18 cellular contexts compared by ENCODE assay signal in genomic region chr17:41013606-41014005, GRCh38. TPM values are rescaled to one million over a fixed set of nuclear protein-coding genes. Genes with fewer than 3 reads are reported as not detected.
DNase-seq lines count a peak whose midpoint lies in the region; ATAC-seq and TF ChIP-seq lines count a peak whose summit lies in the region.
"Had no signal": no experiment of that assay in that cellular context is flagged by ENCODE, and none has a peak within 500 bp of the region (broad histone marks: within the 10 kb centered on the region; RNA-seq: fewer than 3 reads in every experiment).

No MANE protein-coding gene starts in this region.

- no peak for TF ChIP-seq CTCF in HFFc6 (IDR thresholded peaks at IDR 0.05)
- no peak for TF ChIP-seq CTCF in WERI-Rb-1 (IDR thresholded peaks at IDR 0.05; ENCODE audit: low read depth, low read length)

- H3K27me3 Mint-ChIP-seq in HFFc6 (ENCODE audit: insufficient read depth) = no peaks in the 10 kb centered on the region

- no peaks in the 10 kb centered on the region for H3K9me3 Mint-ChIP-seq in HFFc6
- H3K9me3 Mint-ChIP-seq: activated naive CD8-positive, alpha-beta T cell treated with anti-CD3 and anti-CD28 coated beads, Interleukin-2, amount 10 ng/mL, durations not matched to agents 7 days and 5 days; stimulated activated effector memory CD8-positive, alpha-beta T cell treated with anti-CD3 and anti-CD28 coated beads, Interleukin-12 subunit alpha, Interleukin-12 subunit beta, amount 100 ng/mL, for 72 hours; T-helper 1 cell treated with Interleukin-12 subunit alpha and Interleukin-12 subunit beta and Interleukin-4 antibody, amounts not matched to agents 30 μg/mL and 1 μg/mL, for 36 hours had no signal

- no peak for ATAC-seq in HG03135 (IDR thresholded peaks at IDR 0.05; ENCODE audit: unreplicated experiment)
- ATAC-seq: right cardiac atrium; stimulated activated effector memory CD8-positive, alpha-beta T cell treated with anti-CD3 and anti-CD28 coated beads, Interleukin-12 subunit alpha, Interleukin-12 subunit beta, amount 100 ng/mL, for 72 hours had no signal

- peaks cover 42% of the 10 kb centered on the region for H3K4me1 Mint-ChIP-seq in HFFc6 (ENCODE audit: low read depth)
- H3K4me1 Mint-ChIP-seq: activated naive CD8-positive, alpha-beta T cell treated with anti-CD3 and anti-CD28 coated beads, Interleukin-2, amount 10 ng/mL, durations not matched to agents 7 days and 5 days; stimulated activated effector memory CD8-positive, alpha-beta T cell treated with anti-CD3 and anti-CD28 coated beads, Interleukin-12 subunit alpha, Interleukin-12 subunit beta, amount 100 ng/mL, for 72 hours had no signal

- no peaks in the 10 kb centered on the region for H3K27me3 ChIP-seq in WERI-Rb-1 (ENCODE audit: insufficient read depth, low read depth, severe bottlenecking)

- no peaks in the 10 kb centered on the region for H3K36me3 Mint-ChIP-seq in HFFc6 (ENCODE audit: low read depth)
- H3K36me3 Mint-ChIP-seq: activated naive CD8-positive, alpha-beta T cell treated with anti-CD3 and anti-CD28 coated beads, Interleukin-2, amount 10 ng/mL, durations not matched to agents 7 days and 5 days; stimulated activated effector memory CD8-positive, alpha-beta T cell treated with anti-CD3 and anti-CD28 coated beads, Interleukin-12 subunit alpha, Interleukin-12 subunit beta, amount 100 ng/mL, for 72 hours had no signal

- H3K4me3 ChIP-seq in WERI-Rb-1 (ENCODE audit: low read depth, low read length) = no peak overlapping the region
- H3K4me3 ChIP-seq: coronary artery, esophagus muscularis mucosa, HAP-1 had no signal

- H3K27ac ChIP-seq in WERI-Rb-1 = peak overlapping the region; percentile 68; the same call in 1 of the 2 replicates
- H3K27ac ChIP-seq: coronary artery, esophagus muscularis mucosa had no signal

- H3K4me3 Mint-ChIP-seq in HFFc6 = peak overlapping the region; percentile 55
- H3K4me3 Mint-ChIP-seq: activated naive CD8-positive, alpha-beta T cell treated with anti-CD3 and anti-CD28 coated beads, Interleukin-2, amount 10 ng/mL, durations not matched to agents 7 days and 5 days; stimulated activated effector memory CD8-positive, alpha-beta T cell treated with anti-CD3 and anti-CD28 coated beads, Interleukin-12 subunit alpha, Interleukin-12 subunit beta, amount 100 ng/mL, for 72 hours; T-helper 1 cell treated with Interleukin-12 subunit alpha and Interleukin-12 subunit beta and Interleukin-4 antibody, amounts not matched to agents 30 μg/mL and 1 μg/mL, for 36 hours had no signal

- H3K36me3 ChIP-seq in WERI-Rb-1 = no peaks in the 10 kb centered on the region
- H3K36me3 ChIP-seq: esophagus muscularis mucosa, HAP-1 had no signal

- peak overlapping the region; percentile 64 for H3K27ac Mint-ChIP-seq in HFFc6
- H3K27ac Mint-ChIP-seq: activated naive CD8-positive, alpha-beta T cell treated with anti-CD3 and anti-CD28 coated beads, Interleukin-2, amount 10 ng/mL, durations not matched to agents 7 days and 5 days; stimulated activated effector memory CD8-positive, alpha-beta T cell treated with anti-CD3 and anti-CD28 coated beads, Interleukin-12 subunit alpha, Interleukin-12 subunit beta, amount 100 ng/mL, for 72 hours; T-helper 1 cell treated with Interleukin-12 subunit alpha and Interleukin-12 subunit beta and Interleukin-4 antibody, amounts not matched to agents 30 μg/mL and 1 μg/mL, for 36 hours had no signal

- DNase-seq in EH (ENCODE audit: low read depth) (peak; percentile 67), HFFc6 (peak; percentile 52), WERI-Rb-1 (peak; percentile 12), left kidney (ENCODE audit: low read depth, low spot score) (peak; percentile 37), UCSD-AML1 (lab: John Stamatoyannopoulos, UW; ENCODE audit: unreplicated experiment) (no peak)
- no peak for DNase-seq in stimulated activated CD4-positive, alpha-beta T cell treated with anti-CD3 and anti-CD28 coated beads, Interleukin-15, amount 100 ng/mL, for 24 hours
- DNase-seq: activated naive CD8-positive, alpha-beta T cell treated with anti-CD3 and anti-CD28 coated beads, Interleukin-2, amount 10 ng/mL, durations not matched to agents 7 days and 5 days; right cardiac atrium; stimulated activated CD4-positive, alpha-beta T cell treated with anti-CD3 and anti-CD28 coated beads, Interleukin-4, amount 100 ng/mL, for 24 hours had no signal

- no peaks in the 10 kb centered on the region for H3K9me3 ChIP-seq in WERI-Rb-1 (ENCODE audit: severe bottlenecking)
- H3K9me3 ChIP-seq: esophagus muscularis mucosa, HAP-1 had no signal

RNA-seq across cellular contexts. Expression of gene KRTAP3-1, which starts 4.7 kb away (rescaled TPM):
- 10 to 100 TPM in 1 of 6 experiments, 1 to 10 TPM in 5; 2.5 to 10.2 (median 3.3) TPM for total RNA-seq in HFFc6 (2021; fragmentation: NEBNext Ultra II Directional; extraction: Animal tissue kit (Norgen Biotek cat#: 25700))
- total RNA-seq: activated naive CD8-positive, alpha-beta T cell treated with anti-CD3 and anti-CD28 coated beads, Interleukin-2, amount 10 ng/mL, durations not matched to agents 7 days and 5 days; esophagus muscularis mucosa; lung microvascular endothelial cell; NCI-H460; right cardiac atrium; RPMI7951 had no signal

RNA-seq across cellular contexts. Expression of gene KRTAP1-5, which starts 13.4 kb away (rescaled TPM):
- 100 to 1,000 TPM in 1 of 6 experiments, 10 to 100 TPM in 5; 61.6 to 114 (median 76.8) TPM for total RNA-seq in HFFc6 (2021; fragmentation: NEBNext Ultra II Directional; extraction: Animal tissue kit (Norgen Biotek cat#: 25700))
- total RNA-seq: activated naive CD8-positive, alpha-beta T cell treated with anti-CD3 and anti-CD28 coated beads, Interleukin-2, amount 10 ng/mL, durations not matched to agents 7 days and 5 days; esophagus muscularis mucosa; lung microvascular endothelial cell; NCI-H460; right cardiac atrium; RPMI7951 had no signal

RNA-seq across cellular contexts. Expression of gene KRTAP3-2, which starts 13.9 kb away (rescaled TPM):
- not detected for total RNA-seq in HFFc6 (2021; fragmentation: NEBNext Ultra II Directional; extraction: Animal tissue kit (Norgen Biotek cat#: 25700))
- total RNA-seq: activated naive CD8-positive, alpha-beta T cell treated with anti-CD3 and anti-CD28 coated beads, Interleukin-2, amount 10 ng/mL, durations not matched to agents 7 days and 5 days; esophagus muscularis mucosa; lung microvascular endothelial cell; NCI-H460; right cardiac atrium; RPMI7951 had no signal

RNA-seq across cellular contexts. Expression of gene KRTAP1-4, which starts 16.4 kb away (rescaled TPM):
- not detected for total RNA-seq in HFFc6 (2021; fragmentation: NEBNext Ultra II Directional; extraction: Animal tissue kit (Norgen Biotek cat#: 25700))
- total RNA-seq: activated naive CD8-positive, alpha-beta T cell treated with anti-CD3 and anti-CD28 coated beads, Interleukin-2, amount 10 ng/mL, durations not matched to agents 7 days and 5 days; esophagus muscularis mucosa; lung microvascular endothelial cell; NCI-H460; right cardiac atrium; RPMI7951 had no signal

RNA-seq across cellular contexts. Expression of gene KRTAP3-3, which starts 19.6 kb away (rescaled TPM):
- not detected for total RNA-seq in HFFc6 (2021; fragmentation: NEBNext Ultra II Directional; extraction: Animal tissue kit (Norgen Biotek cat#: 25700))
- total RNA-seq: activated naive CD8-positive, alpha-beta T cell treated with anti-CD3 and anti-CD28 coated beads, Interleukin-2, amount 10 ng/mL, durations not matched to agents 7 days and 5 days; esophagus muscularis mucosa; lung microvascular endothelial cell; NCI-H460; right cardiac atrium; RPMI7951 had no signal

Comparison
In these comparisons a context has a peak if more than half of its experiments do, and no peak if none do; other contexts are left out.
1. DNase-seq: peak in EH (single experiment), HFFc6 (single experiment), WERI-Rb-1 (single experiment) and left kidney (single experiment); none in UCSD-AML1 (single experiment) and stimulated activated CD4-positive, alpha-beta T cell treated with anti-CD3 and anti-CD28 coated beads, Interleukin-15, amount 100 ng/mL, for 24 hours (single experiment).